ENCODE assay signal across 9 cellular contexts in genomic region chr21:34884346-34884929, GRCh38.
DNase-seq lines count a peak whose midpoint lies in the region; ATAC-seq and TF ChIP-seq lines count a peak whose summit lies in the region.
"Had no signal": no experiment of that assay in that cellular context is flagged by ENCODE, and none has a peak within 500 bp of the region (broad histone marks: within the 10 kb centered on the region; RNA-seq: fewer than 3 reads in every experiment).

No MANE protein-coding gene starts in this region.

- CTCF ChIA-PET in CD8-positive, alpha-beta memory T cell (lab: Charles Lee): interaction anchor here (1.4 kb wide), 1 partner anchor 20 kb away, joined by 3 read pairs; no protein-coding TSS in a partner anchor

- no peaks in the 10 kb centered on the region for H3K9me3 ChIP-seq in CD8-positive, alpha-beta memory T cell (ENCODE audit: low read length)
- no peaks in the 10 kb centered on the region for H3K9me3 ChIP-seq in neutrophil

- H3K9me3 Mint-ChIP-seq in CD8-positive, alpha-beta memory T cell: no peaks in the 10 kb centered on the region
- H3K9me3 Mint-ChIP-seq in chondrocyte (ENCODE audit: low read depth): no peaks in the 10 kb centered on the region

- H3K27me3 ChIP-seq in CD8-positive, alpha-beta memory T cell (ENCODE audit: insufficient read depth, low read length, poor library complexity, severe bottlenecking): no peaks in the 10 kb centered on the region
- H3K27me3 ChIP-seq in neutrophil: no peaks in the 10 kb centered on the region

- peaks cover 58 to 79% (median 69%) of the 10 kb centered on the region in 3 donors for H3K4me1 Mint-ChIP-seq in CD8-positive, alpha-beta memory T cell
- peaks cover 59% of the 10 kb centered on the region for H3K4me1 Mint-ChIP-seq in chondrocyte (ENCODE audit: low read depth)

- H3K27ac Mint-ChIP-seq in CD8-positive, alpha-beta memory T cell: peak overlapping the region in 3 of 8 donors; percentile 8 to 80 (median 10)
- peak overlapping the region; percentile 96 for H3K27ac Mint-ChIP-seq in chondrocyte (ENCODE audit: unreplicated experiment)

- peak overlapping the region in 2 of 7 donors; percentile 9 to 26 for H3K4me3 Mint-ChIP-seq in CD8-positive, alpha-beta memory T cell
- H3K4me3 Mint-ChIP-seq in chondrocyte (ENCODE audit: unreplicated experiment): peak overlapping the region; percentile 81

- H3K4me1 ChIP-seq in CD8-positive, alpha-beta memory T cell (ENCODE audit: insufficient read depth, low read length): peaks cover 59% of the 10 kb centered on the region
- H3K4me1 ChIP-seq in neutrophil (ENCODE audit: control insufficient read depth in 1 of 2, insufficient read depth in 1 of 2, low read depth in 1 of 2, low read length in 1 of 2): peaks cover 86 to 91% of the 10 kb centered on the region in 2 experiments

- no peak for ATAC-seq in HG03565 (IDR thresholded peaks at IDR 0.05; ENCODE audit: unreplicated experiment)

- peaks cover 0 to 42% (median 5%) of the 10 kb centered on the region in 3 donors for H3K36me3 Mint-ChIP-seq in CD8-positive, alpha-beta memory T cell
- H3K36me3 Mint-ChIP-seq in chondrocyte (ENCODE audit: low read depth): peaks cover 8% of the 10 kb centered on the region

- H3K4me3 ChIP-seq in CD8-positive, alpha-beta memory T cell (ENCODE audit: low read length): no peak overlapping the region
- H3K4me3 ChIP-seq in NB4 (ENCODE audit: low read depth, low read length) (peak overlapping the region; percentile 99), neutrophil (ENCODE audit: low read depth in 1 of 2, low read length in 1 of 2) (no peak overlapping the region)

- TF ChIP-seq CTCF in NB4 (IDR thresholded peaks at IDR 0.05; ENCODE audit: low read depth, low read length): no peak
- TF ChIP-seq CTCF in chondrocyte (IDR thresholded peaks at IDR 0.05): no peak
- no peak for TF ChIP-seq CTCF in neutrophil (IDR thresholded peaks at IDR 0.05)

- H3K27ac ChIP-seq in CD8-positive, alpha-beta memory T cell (ENCODE audit: low read depth, low read length): peak overlapping the region; percentile 22
- H3K27ac ChIP-seq in neutrophil: peak overlapping the region; percentile 79

- POLR2A ChIA-PET in CD8-positive, alpha-beta memory T cell (lab: Charles Lee): no interaction called here

- no peak for DNase-seq in CD8-positive, alpha-beta memory T cell
- DNase-seq in NB4 (ENCODE audit: low read depth): no peak
- no peak for DNase-seq in chondrocyte (ENCODE audit: low spot score)
- DNase-seq in NCI-H2107 (lab: John Stamatoyannopoulos, UW): no peak
- no peak for DNase-seq in stimulated activated naive CD4-positive, alpha-beta T cell treated with Interleukin-2 at 50 U/mL for 16 hours (lab: John Stamatoyannopoulos, UW)
- DNase-seq in cortex of kidney (lab: John Stamatoyannopoulos, UW): no peak
- DNase-seq: activated CD4-positive, alpha-beta T cell treated with anti-CD3 and anti-CD28 coated beads for 1 hour had no signal

- H3K27me3 Mint-ChIP-seq in CD8-positive, alpha-beta memory T cell: peaks cover 0 to 7% of the 10 kb centered on the region in 2 donors
- no peaks in the 10 kb centered on the region for H3K27me3 Mint-ChIP-seq in chondrocyte (ENCODE audit: low read depth)

- TF ChIP-seq POLR2A in NB4 (IDR thresholded peaks at IDR 0.05; ENCODE audit: extremely low read depth, insufficient read length): no peak

- peaks cover 19% of the 10 kb centered on the region for H3K36me3 ChIP-seq in CD8-positive, alpha-beta memory T cell (ENCODE audit: insufficient read depth, low read length)
- peaks cover 4% of the 10 kb centered on the region for H3K36me3 ChIP-seq in neutrophil
